In the genomic region with DNA sequence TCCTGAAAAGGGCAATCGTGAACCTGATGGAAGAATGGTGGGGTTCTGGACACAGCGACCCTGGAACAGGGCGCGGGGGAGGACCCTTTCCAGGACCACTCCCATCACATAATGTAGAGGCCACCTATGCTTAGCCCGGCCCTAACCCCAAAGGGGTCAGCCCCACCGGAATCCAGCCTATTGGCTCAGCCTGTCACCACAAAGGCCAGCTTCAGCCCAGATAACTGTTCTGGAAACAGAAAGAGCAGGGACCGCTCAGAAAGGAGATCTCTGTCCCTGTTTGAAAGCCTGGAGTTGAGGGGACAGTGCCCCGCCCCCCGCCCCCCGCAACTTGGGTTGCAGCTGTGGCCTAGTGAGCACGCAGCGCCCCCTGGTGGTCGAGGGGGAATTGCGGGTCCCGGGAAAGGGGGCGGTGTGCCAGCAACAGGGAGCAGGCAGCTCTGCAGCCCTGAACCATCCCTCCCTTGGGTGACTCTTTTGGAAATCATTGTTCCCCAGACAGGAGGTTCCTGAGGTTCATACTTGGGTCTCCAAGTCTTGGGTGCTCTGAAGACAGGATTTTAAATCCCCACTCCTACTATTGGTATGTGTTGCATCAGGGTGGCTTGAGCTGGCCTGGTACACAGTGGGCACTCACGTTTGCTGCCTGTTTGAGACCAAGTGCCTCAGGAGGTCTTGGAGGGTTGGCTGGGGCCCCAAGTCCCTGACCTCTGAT, we compare ENCODE assay signal across 8 cellular contexts. TPM values are rescaled to one million over a fixed set of nuclear protein-coding genes. Genes with fewer than 3 reads are reported as not detected.
DNase-seq lines count a peak whose midpoint lies in the region; ATAC-seq and TF ChIP-seq lines count a peak whose summit lies in the region.
"Had no signal": no experiment of that assay in that cellular context is flagged by ENCODE, and none has a peak within 500 bp of the region (broad histone marks: within the 10 kb centered on the region; RNA-seq: fewer than 3 reads in every experiment).

No MANE protein-coding gene starts in this region.

- TF ChIP-seq CTCF in GM10248 (IDR thresholded peaks at IDR 0.05; ENCODE audit: control extremely low read depth, extremely low read depth, low read depth, missing control alignments): peak; percentile 96
- TF ChIP-seq CTCF in LNCAP (IDR thresholded peaks at IDR 0.05): peak; percentile 97

- POLR2A ChIA-PET in GM10248 (lab: Yijun Ruan, JAX): no interaction called here

- DNase-seq in GM10248 (ENCODE audit: extremely low spot score) (peak; percentile 89), left lobe of liver (ENCODE audit: low spot score) (peak; percentile 73)
- peak; percentile 85 for DNase-seq in activated CD4-positive, CD25-positive, alpha-beta regulatory T cell treated with anti-CD3 and anti-CD28 coated beads, Interleukin-2, amount 50 U/mL, for 72 hours
- peak; percentile 47 for DNase-seq in central memory CD4-positive, alpha-beta T cell
- DNase-seq in stimulated activated CD4-positive, alpha-beta T cell treated with anti-CD3 and anti-CD28 coated beads, Interleukin-4, amount 100 ng/mL, for 24 hours: peak; percentile 76

- ATAC-seq in left lobe of liver (peak; percentile 84), HG03108 (IDR thresholded peaks at IDR 0.05; ENCODE audit: unreplicated experiment) (no peak)

- CTCF ChIA-PET in GM10248 (lab: Yijun Ruan, JAX): interaction anchor here (0.6 to 5.5 kb wide), 43 partner anchors 9 to 500 kb away, joined by 3 to 69 read pairs (median 4); a partner anchor contains a TSS

RNA-seq across cellular contexts. Expression of a gene that starts 1.5 kb away (rescaled TPM):
- total RNA-seq in left lobe of liver: 5.9 TPM
- total RNA-seq: glomerular endothelial cell had no signal

RNA-seq across cellular contexts. Expression of a gene that starts 21.6 kb away (rescaled TPM):
- 1.4 TPM for total RNA-seq in left lobe of liver

RNA-seq across cellular contexts. Expression of a gene that starts 29.1 kb away (rescaled TPM):
- total RNA-seq in left lobe of liver: 0.48 TPM
- total RNA-seq: glomerular endothelial cell had no signal

RNA-seq across cellular contexts. Expression of a gene that starts 47.7 kb away (rescaled TPM):
- not detected for total RNA-seq in left lobe of liver
- total RNA-seq: glomerular endothelial cell had no signal

RNA-seq across cellular contexts. Expression of a gene that starts 56.7 kb away (rescaled TPM):
- total RNA-seq in left lobe of liver: 10.6 TPM
